17 cellular contexts compared by ENCODE assay signal in the genomic region with DNA sequence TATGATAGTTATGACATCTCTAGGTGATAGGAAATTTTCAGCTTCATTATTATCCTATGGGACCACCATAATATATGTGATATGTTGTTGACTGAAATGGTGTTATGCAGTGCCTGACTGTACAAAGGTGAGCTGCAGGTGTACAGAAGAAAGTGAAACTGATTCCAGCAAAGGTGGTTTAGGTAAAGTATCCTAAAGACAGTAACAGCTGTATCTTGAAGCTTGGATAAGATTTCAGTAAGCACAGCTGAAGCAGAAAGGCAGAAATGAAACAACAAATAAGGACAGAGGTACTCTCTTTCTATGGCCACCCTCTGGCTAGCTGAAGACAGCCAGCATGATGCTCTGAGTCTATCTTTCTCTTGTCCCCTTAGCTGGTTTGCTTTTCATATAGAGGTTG.
"Had no signal": no experiment of that assay in that cellular context is flagged by ENCODE, and none has a peak within 500 bp of the region (broad histone marks: within the 10 kb centered on the region; RNA-seq: fewer than 3 reads in every experiment).

No MANE protein-coding gene starts in this region.

- H3K27me3 ChIP-seq: cardiac muscle cell, esophagus muscularis mucosa, gastroesophageal sphincter, heart left ventricle, left lung, thyroid gland had no signal

- DNase-seq: activated CD8-positive, alpha-beta memory T cell treated with anti-CD3 and anti-CD28 coated beads, Interleukin-2, amount 50 U/mL, for 48 hours; activated effector memory CD4-positive, alpha-beta T cell treated with Interleukin-2 at 50 U/mL for 16 hours; amniotic stem cell; heart left ventricle; left lung; retina; stimulated activated CD4-positive, alpha-beta T cell treated with anti-CD3 and anti-CD28 coated beads, Interleukin-2, amount 100 ng/mL, for 24 hours; stimulated activated naive CD4-positive, alpha-beta T cell treated with Interleukin-2 at 50 U/mL for 16 hours had no signal

- H3K36me3 Mint-ChIP-seq: mesothelial cell of epicardium had no signal

- H3K4me3 ChIP-seq: cardiac muscle cell, esophagus muscularis mucosa, gastroesophageal sphincter, heart left ventricle, left lung, thyroid gland had no signal

- H3K4me1 ChIP-seq: esophagus muscularis mucosa, gastroesophageal sphincter, heart left ventricle, left lung, thyroid gland had no signal

- H3K4me3 Mint-ChIP-seq: activated CD4-positive, alpha-beta memory T cell treated with anti-CD3 and anti-CD28 coated beads for 36 hours; dendritic cell treated with granulocyte-macrophage colony-stimulating factor and Interleukin-4, amounts not matched to agents 40 ng/mL and 50 ng/mL, for 4 days; mesothelial cell of epicardium; neural crest cell had no signal

- ATAC-seq: gastroesophageal sphincter, heart left ventricle, left lung had no signal

- H3K27ac ChIP-seq: cardiac muscle cell, esophagus muscularis mucosa, gastroesophageal sphincter, heart left ventricle, left lung, thyroid gland had no signal

- H3K9me3 ChIP-seq: gastroesophageal sphincter, thyroid gland had no signal

- H3K4me1 Mint-ChIP-seq: mesothelial cell of epicardium, neural crest cell had no signal

- H3K27me3 Mint-ChIP-seq: activated CD4-positive, alpha-beta memory T cell treated with anti-CD3 and anti-CD28 coated beads for 36 hours; activated naive CD4-positive, alpha-beta T cell treated with anti-CD3 and anti-CD28 coated beads, Interleukin-2, amount 50 U/mL, for 24 hours; dendritic cell treated with granulocyte-macrophage colony-stimulating factor and Interleukin-4, amounts not matched to agents 40 ng/mL and 50 ng/mL, for 4 days had no signal

- H3K36me3 ChIP-seq: cardiac muscle cell, esophagus muscularis mucosa, gastroesophageal sphincter, heart left ventricle, left lung, thyroid gland had no signal

- H3K27ac Mint-ChIP-seq: activated CD4-positive, alpha-beta memory T cell treated with anti-CD3 and anti-CD28 coated beads for 36 hours; dendritic cell treated with granulocyte-macrophage colony-stimulating factor and Interleukin-4, amounts not matched to agents 40 ng/mL and 50 ng/mL, for 4 days; mesothelial cell of epicardium had no signal
